ENCODE assay signal across 1 cellular context in the genomic region with DNA sequence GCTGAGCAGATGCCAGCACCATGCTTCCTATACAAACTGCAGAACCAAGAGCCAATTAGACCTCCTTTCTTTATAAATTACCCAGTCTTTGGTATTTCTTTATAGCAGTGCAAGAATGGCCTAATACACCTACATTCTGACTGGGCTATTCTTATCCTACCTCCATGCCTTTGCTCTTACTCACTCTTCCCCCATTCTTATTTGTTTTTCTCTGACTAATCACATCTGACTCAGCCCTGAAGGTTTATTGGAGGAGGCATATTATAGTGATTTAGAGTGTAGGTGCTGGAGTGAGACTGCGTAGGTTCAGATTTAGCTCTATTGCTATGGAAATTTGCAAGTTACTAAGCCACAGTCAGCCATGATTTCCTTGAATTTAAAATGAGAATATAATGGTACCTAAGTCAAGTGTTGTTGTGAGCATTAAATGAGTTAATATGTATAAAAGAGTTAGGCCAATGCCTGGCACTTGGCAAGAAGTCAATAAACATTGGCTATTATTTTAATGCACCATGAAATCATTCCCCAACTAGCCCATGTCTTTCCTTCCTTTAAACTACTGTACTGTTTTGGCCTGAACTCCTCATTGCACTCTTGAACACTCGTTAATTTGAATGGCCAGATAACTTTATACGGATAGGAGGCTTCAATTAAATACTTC.
TF ChIP-seq lines count a peak whose summit lies in the region.

No MANE protein-coding gene starts in this region.

TF ChIP-seq in IMR-90, 13 proteins besides CTCF, POLR2A, EP300 and RAD21:
- no peak for TF ChIP-seq RFX5 (IDR thresholded peaks at IDR 0.05; ENCODE audit: low read depth, low read length)
- 0 out of 2 replicates have a peak, but pooled peaks have one; percentile 6 for TF ChIP-seq BHLHE40 (IDR thresholded peaks at IDR 0.05; ENCODE audit: low read depth, low read length)
- TF ChIP-seq MAZ (IDR thresholded peaks at IDR 0.05; ENCODE audit: borderline replicate concordance, low read depth, low read length), result no peak
- TF ChIP-seq ELK1 (IDR thresholded peaks at IDR 0.05; ENCODE audit: borderline replicate concordance, low read depth, low read length), result no peak
- no peak for TF ChIP-seq NFE2L2 (IDR thresholded peaks at IDR 0.05; ENCODE audit: low read depth, low read length)
- TF ChIP-seq MXI1 (IDR thresholded peaks at IDR 0.05; ENCODE audit: borderline replicate concordance, low read depth, low read length), result no peak
- no peak for TF ChIP-seq SMC3 (IDR thresholded peaks at IDR 0.05; ENCODE audit: low read depth, low read length)
- TF ChIP-seq USF2 (IDR thresholded peaks at IDR 0.05; ENCODE audit: low read depth, low read length), result no peak
- peak; percentile 53 for TF ChIP-seq CEBPB (IDR thresholded peaks at IDR 0.05; ENCODE audit: low read depth, low read length)
- no peak for TF ChIP-seq CHD1 (IDR thresholded peaks at IDR 0.05; ENCODE audit: low read depth, low read length)
- TF ChIP-seq FOS (IDR thresholded peaks at IDR 0.05; ENCODE audit: low read depth, low read length), result peak; percentile 82
- no peak for TF ChIP-seq RCOR1 (IDR thresholded peaks at IDR 0.05; ENCODE audit: insufficient replicate concordance, low read length)
- peak; percentile 34; the same call in 1 of the 2 replicates for TF ChIP-seq MAFK (IDR thresholded peaks at IDR 0.05; ENCODE audit: low read depth, low read length)
